20 cellular contexts compared by ENCODE assay signal in genomic region chr14:90600619-90601018, GRCh38.
DNase-seq lines count a peak whose midpoint lies in the region; ATAC-seq and TF ChIP-seq lines count a peak whose summit lies in the region.
"Had no signal": no experiment of that assay in that cellular context is flagged by ENCODE, and none has a peak within 500 bp of the region (broad histone marks: within the 10 kb centered on the region; RNA-seq: fewer than 3 reads in every experiment).

No MANE protein-coding gene starts in this region.

- 91 to 93% methylated on average over 12 of the region's 12 CpGs for WGBS in sigmoid colon, 2 donors

- no peak for TF ChIP-seq EP300 in sigmoid colon (IDR thresholded peaks at IDR 0.05)

- H3K4me1 ChIP-seq in sigmoid colon = peaks cover 0 to 15% (median 12%) of the 10 kb centered on the region in 4 donors
- H3K4me1 ChIP-seq in foreskin keratinocyte = no peaks in the 10 kb centered on the region

- H3K4me3 ChIP-seq in dorsolateral prefrontal cortex (no peak overlapping the region), sigmoid colon (no peak overlapping the region)
- H3K4me3 ChIP-seq: BLaER1, GM23248 had no signal

- H3K9me3 Mint-ChIP-seq in WTC11 = no peaks in the 10 kb centered on the region
- H3K9me3 Mint-ChIP-seq: CD4-positive, alpha-beta T cell had no signal

- H3K36me3 Mint-ChIP-seq in WTC11 = no peaks in the 10 kb centered on the region

- peaks cover 53% of the 10 kb centered on the region for H3K4me1 Mint-ChIP-seq in WTC11

- POLR2A ChIA-PET in WTC11 (lab: Charles Lee) = no interaction called here

- H3K4me3 Mint-ChIP-seq in WTC11 = no peak overlapping the region
- H3K4me3 Mint-ChIP-seq: CD4-positive, alpha-beta T cell had no signal

- no peaks in the 10 kb centered on the region for H3K9me3 ChIP-seq in sigmoid colon
- H3K9me3 ChIP-seq: BLaER1 had no signal

- ATAC-seq in WTC11 = peak; percentile 26; the same call in 1 of the 2 replicates
- ATAC-seq in foreskin keratinocyte = no peak

- peak; percentile 90 for DNase-seq in NCI-H1694 (lab: John Stamatoyannopoulos, UW)
- DNase-seq in WTC11 (ENCODE audit: low spot score) = no peak
- DNase-seq in dorsolateral prefrontal cortex = no peak
- DNase-seq in sigmoid colon = peak; percentile 49
- DNase-seq in NCI-H1417 treated with DMSO at 0.1 percent for 48 hours (lab: John Stamatoyannopoulos, UW) = no peak
- no peak for DNase-seq in NOMO-1 (lab: John Stamatoyannopoulos, UW; ENCODE audit: unreplicated experiment in 2 of 2)
- no peak for DNase-seq in foreskin keratinocyte
- no peak for DNase-seq in GM13976 (ENCODE audit: low spot score)
- DNase-seq: ACHN; CD4-positive, alpha-beta T cell; COR-L47; DND-41; GM23248; KG1; NCI-H1092; NCI-H2081; NCI-H446; RPMI8226; SHP77 had no signal

- H3K27me3 ChIP-seq in dorsolateral prefrontal cortex (no peaks in the 10 kb centered on the region), sigmoid colon (no peaks in the 10 kb centered on the region), foreskin keratinocyte (no peaks in the 10 kb centered on the region)
- H3K27me3 ChIP-seq: BLaER1 had no signal

- TF ChIP-seq POLR2A in sigmoid colon (IDR thresholded peaks at IDR 0.05) = no peak

- intact Hi-C loops in dorsolateral prefrontal cortex (cut with DNase I) = loop anchor here in 1 of 2 donors (10.0 kb wide), 1 partner anchor 196 kb away; no protein-coding TSS in a partner anchor
- intact Hi-C loops in sigmoid colon (cut with DNase I) = no loop called here

- in situ Hi-C loops in GM13976 (cut with MboI; ENCODE audit: low sequenced_read_pairs, unreplicated experiment) = no loop called here

- H3K27ac Mint-ChIP-seq in WTC11 = no peak overlapping the region
- H3K27ac Mint-ChIP-seq: CD4-positive, alpha-beta T cell had no signal

- no peaks in the 10 kb centered on the region for H3K36me3 ChIP-seq in sigmoid colon
- H3K36me3 ChIP-seq: BLaER1 had no signal

- TF ChIP-seq CTCF in WTC11 (IDR thresholded peaks at IDR 0.05) (no peak), dorsolateral prefrontal cortex (IDR thresholded peaks at IDR 0.05 in 54 of 56, conservative IDR thresholded peaks at IDR 0.05 in 2 of 56; ENCODE audit: low read depth in 1 of 56, partially characterized antibody in 56 of 56) (no peak), sigmoid colon (IDR thresholded peaks at IDR 0.05) (no peak), foreskin keratinocyte (conservative IDR thresholded peaks at IDR 0.05) (no peak), GM13976 (IDR thresholded peaks at IDR 0.05; ENCODE audit: borderline replicate concordance, control extremely low read depth, extremely low read depth, insufficient read depth, missing control alignments) (no peak)

- CTCF ChIA-PET in WTC11 (lab: Charles Lee) = interaction anchor here (1.1 to 1.4 kb wide), 3 partner anchors 10 to 96 kb away, joined by 5 to 6 read pairs (median 5); no protein-coding TSS in a partner anchor

- H3K27ac ChIP-seq in dorsolateral prefrontal cortex (peak overlapping the region in 55 of 59 donors; percentile 31 to 95 (median 85)), sigmoid colon (no peak overlapping the region), foreskin keratinocyte (no peak overlapping the region)
- H3K27ac ChIP-seq: BLaER1, GM23248 had no signal

- no peaks in the 10 kb centered on the region for H3K27me3 Mint-ChIP-seq in WTC11 (ENCODE audit: low read depth)

TF ChIP-seq in WTC11, 78 proteins besides CTCF, POLR2A, EP300 and RAD21:
- TF ChIP-seq FOXP1 (CRISPR knock-in tag; IDR thresholded peaks at IDR 0.05; ENCODE audit: borderline replicate concordance) (no peak), ZNF416 (CRISPR knock-in tag; IDR thresholded peaks at IDR 0.05) (no peak), MYBL2 (CRISPR knock-in tag; IDR thresholded peaks at IDR 0.05) (no peak), OVOL2 (CRISPR knock-in tag; IDR thresholded peaks at IDR 0.05; ENCODE audit: borderline replicate concordance) (no peak), ZNF138 (CRISPR knock-in tag; conservative IDR thresholded peaks at IDR 0.05) (no peak), TCF7 (CRISPR knock-in tag; IDR thresholded peaks at IDR 0.05; ENCODE audit: low read depth) (no peak), PRRX2 (CRISPR knock-in tag; IDR thresholded peaks at IDR 0.05) (no peak), ZNF423 (CRISPR knock-in tag; IDR thresholded peaks at IDR 0.05) (no peak), NR3C1 (CRISPR knock-in tag; conservative IDR thresholded peaks at IDR 0.05; ENCODE audit: low read depth) (no peak), ZSCAN18 (CRISPR knock-in tag; IDR thresholded peaks at IDR 0.05) (no peak), ZNF219 (CRISPR knock-in tag; IDR thresholded peaks at IDR 0.05; ENCODE audit: borderline replicate concordance) (no peak)
- TF ChIP-seq, protein P1, sequence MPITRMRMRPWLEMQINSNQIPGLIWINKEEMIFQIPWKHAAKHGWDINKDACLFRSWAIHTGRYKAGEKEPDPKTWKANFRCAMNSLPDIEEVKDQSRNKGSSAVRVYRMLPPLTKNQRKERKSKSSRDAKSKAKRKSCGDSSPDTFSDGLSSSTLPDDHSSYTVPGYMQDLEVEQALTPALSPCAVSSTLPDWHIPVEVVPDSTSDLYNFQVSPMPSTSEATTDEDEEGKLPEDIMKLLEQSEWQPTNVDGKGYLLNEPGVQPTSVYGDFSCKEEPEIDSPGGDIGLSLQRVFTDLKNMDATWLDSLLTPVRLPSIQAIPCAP (CRISPR knock-in tag; IDR thresholded peaks at IDR 0.05) = no peak
- TF ChIP-seq, protein P2, sequence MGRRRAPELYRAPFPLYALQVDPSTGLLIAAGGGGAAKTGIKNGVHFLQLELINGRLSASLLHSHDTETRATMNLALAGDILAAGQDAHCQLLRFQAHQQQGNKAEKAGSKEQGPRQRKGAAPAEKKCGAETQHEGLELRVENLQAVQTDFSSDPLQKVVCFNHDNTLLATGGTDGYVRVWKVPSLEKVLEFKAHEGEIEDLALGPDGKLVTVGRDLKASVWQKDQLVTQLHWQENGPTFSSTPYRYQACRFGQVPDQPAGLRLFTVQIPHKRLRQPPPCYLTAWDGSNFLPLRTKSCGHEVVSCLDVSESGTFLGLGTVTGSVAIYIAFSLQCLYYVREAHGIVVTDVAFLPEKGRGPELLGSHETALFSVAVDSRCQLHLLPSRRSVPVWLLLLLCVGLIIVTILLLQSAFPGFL (CRISPR knock-in tag; IDR thresholded peaks at IDR 0.05; ENCODE audit: borderline replicate concordance) = no peak
- TF ChIP-seq, protein P3, sequence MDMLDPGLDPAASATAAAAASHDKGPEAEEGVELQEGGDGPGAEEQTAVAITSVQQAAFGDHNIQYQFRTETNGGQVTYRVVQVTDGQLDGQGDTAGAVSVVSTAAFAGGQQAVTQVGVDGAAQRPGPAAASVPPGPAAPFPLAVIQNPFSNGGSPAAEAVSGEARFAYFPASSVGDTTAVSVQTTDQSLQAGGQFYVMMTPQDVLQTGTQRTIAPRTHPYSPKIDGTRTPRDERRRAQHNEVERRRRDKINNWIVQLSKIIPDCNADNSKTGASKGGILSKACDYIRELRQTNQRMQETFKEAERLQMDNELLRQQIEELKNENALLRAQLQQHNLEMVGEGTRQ (CRISPR knock-in tag; IDR thresholded peaks at IDR 0.05) = no peak
TF ChIP-seq in WTC11: peak in this region for 0.

Comparison
In these comparisons a context has a peak if more than half of its experiments do, and no peak if none do; other contexts are left out.
1. DNase-seq: peak in NCI-H1694 (single experiment) and sigmoid colon (single experiment); none in WTC11 (single experiment), dorsolateral prefrontal cortex (0 of 10), NCI-H1417 treated with DMSO at 0.1 percent for 48 hours (single experiment), NOMO-1 (0 of 2), foreskin keratinocyte (0 of 2) and GM13976 (single experiment).
2. H3K27ac ChIP-seq: peak in dorsolateral prefrontal cortex (55 of 59); none in sigmoid colon (0 of 4) and foreskin keratinocyte (single experiment).